In the genomic region with DNA sequence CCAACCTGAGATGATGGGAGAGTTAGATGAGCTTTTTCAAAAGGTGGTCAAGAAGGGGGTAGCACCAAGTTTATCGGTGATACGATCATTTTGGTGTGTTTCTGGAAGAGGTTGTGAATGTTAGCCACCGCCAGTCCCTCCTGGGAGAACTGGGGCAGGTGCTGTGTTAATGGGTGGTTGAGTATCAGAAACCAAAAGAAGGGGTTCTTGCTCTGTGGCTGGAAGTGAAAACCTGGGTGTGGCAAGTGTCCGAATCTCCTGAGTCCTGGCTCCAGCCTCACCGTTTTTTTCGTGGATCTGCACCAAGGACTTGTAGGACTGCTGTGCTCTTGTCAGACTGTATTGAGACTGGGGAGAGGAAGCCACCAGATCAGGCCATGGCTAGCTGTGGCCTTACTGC, we compare ENCODE assay signal across 17 cellular contexts. TPM values are rescaled to one million over a fixed set of nuclear protein-coding genes. Genes with fewer than 3 reads are reported as not detected.
DNase-seq lines count a peak whose midpoint lies in the region; ATAC-seq and TF ChIP-seq lines count a peak whose summit lies in the region.
"Had no signal": no experiment of that assay in that cellular context is flagged by ENCODE, and none has a peak within 500 bp of the region (broad histone marks: within the 10 kb centered on the region; RNA-seq: fewer than 3 reads in every experiment).

No MANE protein-coding gene starts in this region.

- peaks cover 47% of the 10 kb centered on the region for H3K36me3 Mint-ChIP-seq in HFFc6 (ENCODE audit: low read depth)

- no peaks in the 10 kb centered on the region for H3K9me3 Mint-ChIP-seq in HFFc6
- H3K9me3 Mint-ChIP-seq: CD14-positive monocyte; CD8-positive, alpha-beta T cell had no signal

- intact Hi-C loops in esophagus squamous epithelium (cut with DNase I), result no loop called here

- ATAC-seq in HG02571 (IDR thresholded peaks at IDR 0.05; ENCODE audit: unreplicated experiment) (no peak), GM18519 (IDR thresholded peaks at IDR 0.05; ENCODE audit: low FRiP score, unreplicated experiment) (no peak)
- ATAC-seq: A549; CD8-positive, alpha-beta T cell; HCT116; K562 had no signal

- TF ChIP-seq CTCF in GM12865 (IDR thresholded peaks at IDR 0.05; ENCODE audit: insufficient read depth, low read depth, low read length, missing control alignments) (no peak), HFFc6 (IDR thresholded peaks at IDR 0.05) (no peak), RWPE1 (conservative IDR thresholded peaks at IDR 0.05; ENCODE audit: low read depth) (no peak), esophagus squamous epithelium (IDR thresholded peaks at IDR 0.05) (no peak)

- POLR2A ChIA-PET in RWPE1 (lab: Yijun Ruan, JAX; ENCODE audit: low non-redundant PET), result no interaction called here

- TF ChIP-seq POLR2A in esophagus squamous epithelium (IDR thresholded peaks at IDR 0.05), result no peak

- H3K27ac ChIP-seq in RWPE1 (0 out of 2 replicates have a peak overlapping the region, but pooled peaks have one; percentile 3), esophagus squamous epithelium (peak overlapping the region in 3 of 4 donors; percentile 53 to 75 (median 64))
- H3K27ac ChIP-seq: A549, GM23248 had no signal

- peaks cover 1% of the 10 kb centered on the region; the same call in 1 of the 2 replicates for H3K27me3 Mint-ChIP-seq in HFFc6 (ENCODE audit: insufficient read depth)

- no peak overlapping the region for H3K4me3 ChIP-seq in GM12865 (ENCODE audit: low read depth, low read length)
- no peak overlapping the region for H3K4me3 ChIP-seq in esophagus squamous epithelium
- H3K4me3 ChIP-seq: A549, GM23248, K562 had no signal

- no peak overlapping the region for H3K4me3 Mint-ChIP-seq in HFFc6
- H3K4me3 Mint-ChIP-seq: CD14-positive monocyte; CD8-positive, alpha-beta T cell had no signal

- peak overlapping the region; percentile 8; the same call in 1 of the 2 replicates for H3K27ac Mint-ChIP-seq in HFFc6
- H3K27ac Mint-ChIP-seq: CD8-positive, alpha-beta T cell had no signal

- no peaks in the 10 kb centered on the region for H3K9me3 ChIP-seq in esophagus squamous epithelium
- H3K9me3 ChIP-seq: A549 had no signal

- peaks cover 42 to 70% (median 60%) of the 10 kb centered on the region in 3 donors for H3K36me3 ChIP-seq in esophagus squamous epithelium

- H3K4me1 ChIP-seq in esophagus squamous epithelium, result peaks cover 12 to 78% (median 13%) of the 10 kb centered on the region in 3 donors

- no peaks in the 10 kb centered on the region for H3K27me3 ChIP-seq in esophagus squamous epithelium

- WGBS in esophagus squamous epithelium, 2 donors, result 59 to 68% methylated on average over 5 to 6 of the region's 6 CpGs

- CTCF ChIA-PET in RWPE1 (lab: Yijun Ruan, JAX), result interaction anchor here (0.6 kb wide), 1 partner anchor 157 kb away, joined by 3 read pairs; no protein-coding TSS in a partner anchor

- DNase-seq in GM12865 (ENCODE audit: low read depth), result peak; percentile 24
- no peak for DNase-seq in HFFc6
- no peak for DNase-seq in RWPE1 (ENCODE audit: low spot score)
- no peak for DNase-seq in esophagus squamous epithelium (lab: John Stamatoyannopoulos, UW)
- DNase-seq in T1000 (lab: John Stamatoyannopoulos, UW), result no peak
- DNase-seq: CD8-positive, alpha-beta T cell; COR-L47; DMS153; DMS79 treated with DMSO at 0.1 percent for 48 hours; EL; GM23248 had no signal

- H3K4me1 Mint-ChIP-seq in HFFc6 (ENCODE audit: low read depth), result peaks cover 31% of the 10 kb centered on the region

RNA-seq across cellular contexts. Expression of a gene that starts 7.8 kb away (rescaled TPM):
- total RNA-seq in HFFc6 (2021; fragmentation: NEBNext Ultra II Directional; extraction: Animal tissue kit (Norgen Biotek cat#: 25700)), result 100 to 1,000 TPM in 1 of 6 experiments, 10 to 100 TPM in 5; 72.6 to 101 (median 91.5) TPM
- 10 to 100 TPM; 17.8 to 27.9 (median 24.3) TPM for total RNA-seq in esophagus squamous epithelium

RNA-seq across cellular contexts. Expression of a gene that starts 16.9 kb away (rescaled TPM):
- total RNA-seq in HFFc6 (2021; fragmentation: NEBNext Ultra II Directional; extraction: Animal tissue kit (Norgen Biotek cat#: 25700)), result under 1 TPM in 5 of 6 experiments, not detected in 1; 0.05 to 0.09 (median 0.07) TPM
- total RNA-seq in esophagus squamous epithelium, result under 1 TPM; 0.11 to 0.38 (median 0.16) TPM
- total RNA-seq: CD8-positive, alpha-beta T cell; GM23248; K562 had no signal

RNA-seq across cellular contexts. Expression of a gene that starts 48.4 kb away (rescaled TPM):
- not detected for total RNA-seq in HFFc6 (2021; fragmentation: NEBNext Ultra II Directional; extraction: Animal tissue kit (Norgen Biotek cat#: 25700))
- 10 to 100 TPM in 1 of 4 donors, 1 to 10 TPM in 1, under 1 TPM in 2; 0.19 to 13.4 (median 4.1) TPM for total RNA-seq in esophagus squamous epithelium
- total RNA-seq: CD8-positive, alpha-beta T cell; GM23248 had no signal

RNA-seq across cellular contexts. Expression of a gene that starts 48.6 kb away (rescaled TPM):
- total RNA-seq in HFFc6 (2021; fragmentation: NEBNext Ultra II Directional; extraction: Animal tissue kit (Norgen Biotek cat#: 25700)), result not detected
- total RNA-seq in esophagus squamous epithelium, result 1 to 10 TPM in 1 of 4 donors, under 1 TPM in 1, not detected in 2; 0.26 to 2.7 TPM
- total RNA-seq: CD8-positive, alpha-beta T cell; GM23248; K562 had no signal

RNA-seq across cellular contexts. Expression of a gene that starts 57.3 kb away (rescaled TPM):
- total RNA-seq in HFFc6 (2021; fragmentation: NEBNext Ultra II Directional; extraction: Animal tissue kit (Norgen Biotek cat#: 25700)), result 100 to 1,000 TPM; 122 to 136 (median 126) TPM
- 10 to 100 TPM; 45.2 to 68.5 (median 59.2) TPM for total RNA-seq in esophagus squamous epithelium
